Comparison of ENCODE assay signal across 1 cellular context in the genomic region with DNA sequence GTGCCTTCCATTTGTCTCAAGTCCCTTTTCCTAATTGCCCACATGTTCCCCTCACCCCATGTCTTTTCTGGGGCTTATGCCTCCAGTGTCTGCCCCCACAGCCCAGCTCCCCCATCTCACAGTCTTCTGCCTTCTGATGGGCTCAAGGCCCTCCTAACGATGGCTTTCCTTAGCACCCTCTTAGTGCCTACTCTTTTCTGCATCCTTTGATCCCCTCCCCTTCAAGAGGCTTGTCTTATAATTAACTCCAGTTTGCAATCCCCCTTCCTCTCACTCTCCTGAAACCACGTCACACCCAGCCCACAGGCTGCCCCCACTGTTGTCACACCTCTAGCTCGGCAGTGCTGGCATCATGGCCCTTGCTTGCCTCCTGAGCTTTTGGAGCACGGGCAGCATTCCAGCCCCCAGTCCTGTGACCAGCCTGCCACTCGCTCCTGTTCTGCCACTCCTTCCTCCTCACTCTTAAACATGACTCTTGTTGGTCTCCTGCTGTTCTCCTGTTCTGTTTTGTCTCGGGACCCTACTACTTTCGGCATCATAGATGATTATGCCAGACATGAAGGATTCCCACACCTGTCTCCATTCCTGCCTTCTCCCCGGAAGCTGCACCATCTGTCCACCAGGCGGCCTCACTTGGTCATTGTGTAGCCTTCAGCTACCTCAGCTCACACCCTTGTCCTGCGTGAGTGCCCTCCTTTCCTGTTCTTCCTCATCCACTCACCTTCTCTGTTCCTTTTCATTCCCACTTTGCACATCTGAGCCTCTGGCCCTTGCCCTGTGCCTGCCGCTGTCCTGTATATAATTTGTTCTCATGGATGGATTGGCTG.
TF ChIP-seq lines count a peak whose summit lies in the region.

No MANE protein-coding gene starts in this region.

TF ChIP-seq in IMR-90, 13 proteins besides CTCF, POLR2A, EP300 and RAD21 (continued from another document):
- no peak for TF ChIP-seq MAZ (IDR thresholded peaks at IDR 0.05; ENCODE audit: borderline replicate concordance, low read depth, low read length)
- TF ChIP-seq, protein P1, sequence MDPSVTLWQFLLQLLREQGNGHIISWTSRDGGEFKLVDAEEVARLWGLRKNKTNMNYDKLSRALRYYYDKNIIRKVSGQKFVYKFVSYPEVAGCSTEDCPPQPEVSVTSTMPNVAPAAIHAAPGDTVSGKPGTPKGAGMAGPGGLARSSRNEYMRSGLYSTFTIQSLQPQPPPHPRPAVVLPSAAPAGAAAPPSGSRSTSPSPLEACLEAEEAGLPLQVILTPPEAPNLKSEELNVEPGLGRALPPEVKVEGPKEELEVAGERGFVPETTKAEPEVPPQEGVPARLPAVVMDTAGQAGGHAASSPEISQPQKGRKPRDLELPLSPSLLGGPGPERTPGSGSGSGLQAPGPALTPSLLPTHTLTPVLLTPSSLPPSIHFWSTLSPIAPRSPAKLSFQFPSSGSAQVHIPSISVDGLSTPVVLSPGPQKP (IDR thresholded peaks at IDR 0.05; ENCODE audit: borderline replicate concordance, low read depth, low read length) = no peak
- no peak for TF ChIP-seq RFX5 (IDR thresholded peaks at IDR 0.05; ENCODE audit: low read depth, low read length)
- no peak for TF ChIP-seq MAFK (IDR thresholded peaks at IDR 0.05; ENCODE audit: low read depth, low read length)
- no peak for TF ChIP-seq BHLHE40 (IDR thresholded peaks at IDR 0.05; ENCODE audit: low read depth, low read length)
- TF ChIP-seq, protein P2, sequence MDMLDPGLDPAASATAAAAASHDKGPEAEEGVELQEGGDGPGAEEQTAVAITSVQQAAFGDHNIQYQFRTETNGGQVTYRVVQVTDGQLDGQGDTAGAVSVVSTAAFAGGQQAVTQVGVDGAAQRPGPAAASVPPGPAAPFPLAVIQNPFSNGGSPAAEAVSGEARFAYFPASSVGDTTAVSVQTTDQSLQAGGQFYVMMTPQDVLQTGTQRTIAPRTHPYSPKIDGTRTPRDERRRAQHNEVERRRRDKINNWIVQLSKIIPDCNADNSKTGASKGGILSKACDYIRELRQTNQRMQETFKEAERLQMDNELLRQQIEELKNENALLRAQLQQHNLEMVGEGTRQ (IDR thresholded peaks at IDR 0.05; ENCODE audit: low read depth, low read length) = no peak
- TF ChIP-seq NFE2L2 (IDR thresholded peaks at IDR 0.05; ENCODE audit: low read depth, low read length) = no peak
- no peak for TF ChIP-seq MXI1 (IDR thresholded peaks at IDR 0.05; ENCODE audit: borderline replicate concordance, low read depth, low read length)
- no peak for TF ChIP-seq SMC3 (IDR thresholded peaks at IDR 0.05; ENCODE audit: low read depth, low read length)
- TF ChIP-seq CEBPB (IDR thresholded peaks at IDR 0.05; ENCODE audit: low read depth, low read length) = no peak
- TF ChIP-seq RCOR1 (IDR thresholded peaks at IDR 0.05; ENCODE audit: insufficient replicate concordance, low read length) = no peak
